ENCODE assay signal across 25 cellular contexts in genomic region chr4:184900184-184900583, GRCh38.
"Had no signal": no experiment of that assay in that cellular context is flagged by ENCODE, and none has a peak within 500 bp of the region (broad histone marks: within the 10 kb centered on the region; RNA-seq: fewer than 3 reads in every experiment).

No MANE protein-coding gene starts in this region.

- ATAC-seq: activated CD8-positive, alpha-beta T cell treated with anti-CD3 and anti-CD28 coated beads, Interleukin-2, amount 10 ng/mL, durations not matched to agents 7 days and 5 days had no signal

- H3K9me3 ChIP-seq: Peyer's patch, SJSA1 had no signal

- H3K27ac ChIP-seq: brain microvascular endothelial cell, Peyer's patch, RWPE1, SJSA1 had no signal

- H3K27me3 ChIP-seq: brain microvascular endothelial cell, Peyer's patch, SJSA1 had no signal

- H3K4me1 ChIP-seq: Peyer's patch, SJSA1 had no signal

- H3K4me3 ChIP-seq: Peyer's patch, SJSA1 had no signal

- DNase-seq: activated CD4-positive, alpha-beta T cell treated with anti-CD3 and anti-CD28 coated beads for 48 hours; activated CD4-positive, alpha-beta T cell treated with anti-CD3 and anti-CD28 coated beads, Interleukin-2, amount 50 U/mL, for 4 hours; activated CD4-positive, CD25-positive, alpha-beta regulatory T cell treated with anti-CD3 and anti-CD28 coated beads, Interleukin-2, amount 50 U/mL, for 72 hours; activated CD8-positive, alpha-beta memory T cell treated with anti-CD3 and anti-CD28 coated beads, Interleukin-2, amount 50 U/mL, for 48 hours; activated CD8-positive, alpha-beta T cell treated with anti-CD3 and anti-CD28 coated beads, Interleukin-2, amount 10 ng/mL, durations not matched to agents 7 days and 5 days; activated effector memory CD4-positive, alpha-beta T cell treated with Interleukin-2 at 50 U/mL for 16 hours; activated naive CD4-positive, alpha-beta T cell treated with Interleukin-2 at 50 U/mL for 16 hours; activated T-cell treated with anti-CD3 and anti-CD28 coated beads, Interleukin-2, amount 50 U/mL, for 24 hours; amygdala; brain microvascular endothelial cell; cerebellar nuclear complex; KG1; MM.1S; NCI-H1105; NCI-H1436; NCI-H1694 treated with DMSO at 0.1 percent for 48 hours; NCI-H2081; NCI-H510A treated with DMSO at 0.1 percent for 48 hours; NCI-H69; NK-92 treated with Interleukin-12 subunit alpha and Interleukin-12 subunit beta, amount 100 ng/mL, for 24 hours; Peyer's patch; Right ventricle myocardium superior; SW 1271 had no signal

- H3K36me3 ChIP-seq: brain microvascular endothelial cell, Peyer's patch, SJSA1 had no signal
